8 cellular contexts compared by ENCODE assay signal in the genomic region with DNA sequence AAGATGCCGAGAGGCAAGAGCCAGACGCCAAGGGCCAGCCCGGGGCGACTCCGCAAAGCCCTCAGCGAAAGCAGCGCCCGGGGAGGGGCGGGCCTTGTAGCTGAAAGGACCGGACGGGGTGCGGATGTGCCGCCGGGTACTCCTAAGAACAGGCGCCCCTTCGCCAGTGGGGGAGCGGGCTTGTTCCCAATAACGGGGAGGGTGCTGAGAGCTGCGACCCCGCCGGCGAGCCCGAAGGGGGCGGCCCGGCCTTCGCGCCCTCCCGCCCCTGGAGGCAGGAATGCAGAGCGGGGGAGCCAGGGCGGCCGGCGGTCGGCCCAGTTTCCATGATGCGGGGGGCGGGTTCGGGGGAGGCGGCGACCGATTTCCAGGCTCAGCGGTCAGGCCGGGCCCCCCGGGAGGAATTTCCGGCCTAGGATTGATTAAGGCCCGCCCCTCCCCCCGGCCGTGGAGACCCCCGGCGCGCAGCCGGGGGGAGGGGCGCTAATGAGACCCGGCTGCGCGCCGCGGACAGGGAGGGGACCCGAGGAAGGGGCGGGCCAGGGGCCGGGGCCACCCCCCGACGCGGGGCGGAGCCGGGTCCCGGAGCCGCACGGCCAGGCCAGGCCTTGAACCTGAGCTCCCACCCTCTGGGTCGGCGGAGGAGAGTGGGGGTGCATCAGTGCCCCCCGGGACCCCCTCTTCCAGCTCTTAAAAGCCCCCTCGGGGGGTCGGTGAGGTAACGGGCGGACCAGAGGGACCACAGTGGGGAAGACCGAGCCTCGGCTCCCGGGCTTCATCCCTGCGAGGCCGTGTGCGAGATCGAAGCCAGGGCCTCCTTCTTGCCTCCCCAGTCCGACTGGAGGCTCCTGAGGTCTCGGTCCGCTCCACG. TPM values are rescaled to one million over a fixed set of nuclear protein-coding genes. Genes with fewer than 3 reads are reported as not detected.
DNase-seq lines count a peak whose midpoint lies in the region; ATAC-seq and TF ChIP-seq lines count a peak whose summit lies in the region.

No MANE protein-coding gene starts in this region.

- peak; percentile 81 for DNase-seq in Daoy (ENCODE audit: low read depth)
- peak; percentile 50 for DNase-seq in NCI-H2196 treated with DMSO at 0.1 percent for 48 hours (lab: John Stamatoyannopoulos, UW; ENCODE audit: unreplicated experiment)
- peak; percentile 51 for DNase-seq in activated T-cell treated with anti-CD3 and anti-CD28 coated beads for 24 hours (ENCODE audit: low read depth)
- no peak for DNase-seq in epithelial cell of proximal tubule (ENCODE audit: low read depth)
- peak; percentile 69 for DNase-seq in stimulated activated naive CD4-positive, alpha-beta T cell treated with Interleukin-2 at 50 U/mL for 16 hours (lab: John Stamatoyannopoulos, UW)

- H3K4me3 ChIP-seq in epithelial cell of proximal tubule (ENCODE audit: low read depth, low read length) (peak overlapping the region; percentile 66), muscle layer of duodenum (ENCODE audit: low read depth in 1 of 2, low read length in 2 of 2) (peak overlapping the region; percentile 55 to 75)

- peak overlapping the region; percentile 45 for H3K27ac ChIP-seq in muscle layer of duodenum (ENCODE audit: low read length)

- no peaks in the 10 kb centered on the region for H3K27me3 ChIP-seq in muscle layer of duodenum (ENCODE audit: low read depth, low read length)

- no peaks in the 10 kb centered on the region for H3K36me3 ChIP-seq in muscle layer of duodenum (ENCODE audit: control insufficient read depth in 1 of 2, insufficient read depth in 2 of 2, low read length in 2 of 2)

- TF ChIP-seq CTCF in epithelial cell of proximal tubule (conservative IDR thresholded peaks at IDR 0.05; ENCODE audit: low read depth, low read length), result peak; percentile 58

- ATAC-seq in HG03196 (IDR thresholded peaks at IDR 0.05; ENCODE audit: unreplicated experiment) (no peak), GM18498 (IDR thresholded peaks at IDR 0.05; ENCODE audit: unreplicated experiment) (no peak)

- H3K4me1 ChIP-seq in muscle layer of duodenum (ENCODE audit: control insufficient read depth in 1 of 2, insufficient read depth in 2 of 2, low read length in 2 of 2), result peaks cover 0 to 20% of the 10 kb centered on the region in 2 donors

- H3K9me3 ChIP-seq in muscle layer of duodenum (ENCODE audit: control insufficient read depth in 1 of 2, low read length in 2 of 2), result no peaks in the 10 kb centered on the region

RNA-seq across cellular contexts. Expression of gene TMEM200B, which starts 0.9 kb away (rescaled TPM):
- total RNA-seq in Daoy (2014; rRNA removed; shearing (Covaris generic)), result 2.1 and 5.5 TPM in 2 replicates
- 6.9 and 14.9 TPM in 2 replicates for total RNA-seq in epithelial cell of proximal tubule

RNA-seq across cellular contexts. Expression of gene SRSF4, which starts 57.1 kb away (rescaled TPM):
- 50.9 and 53.7 TPM in 2 replicates for total RNA-seq in Daoy (2014; rRNA removed; shearing (Covaris generic))
- 46.4 and 48.2 TPM in 2 replicates for total RNA-seq in epithelial cell of proximal tubule
